Comparison of ENCODE assay signal across 10 cellular contexts in genomic region chr1:32742956-32743355, GRCh38. TPM values are rescaled to one million over a fixed set of nuclear protein-coding genes. Genes with fewer than 3 reads are reported as not detected.
DNase-seq lines count a peak whose midpoint lies in the region; ATAC-seq and TF ChIP-seq lines count a peak whose summit lies in the region.
"Had no signal": no experiment of that assay in that cellular context is flagged by ENCODE, and none has a peak within 500 bp of the region (broad histone marks: within the 10 kb centered on the region; RNA-seq: fewer than 3 reads in every experiment).

No MANE protein-coding gene starts in this region.

- POLR2A ChIA-PET in HCT116 (lab: Charles Lee), result no interaction called here
- POLR2A ChIA-PET in WTC11 (lab: Charles Lee), result interaction anchor here (0.7 to 2.0 kb wide), 5 partner anchors 10 to 92 kb away, joined by 3 to 10 read pairs (median 4); partner anchors contain the start of gene RBBP4

- 0 out of 2 replicates have a peak, but pooled peaks cover 3% of the 10 kb centered on the region for H3K36me3 Mint-ChIP-seq in WTC11

- H3K27ac Mint-ChIP-seq in WTC11, result peak overlapping the region; percentile 63

- TSS peak; percentile 31 for BruUV-seq in HCT116 (replicated peaks; lab: Mats Ljungman, UMichigan)

- no peaks in the 10 kb centered on the region for H3K27me3 ChIP-seq in HCT116 (ENCODE audit: insufficient read depth, low read length)
- H3K27me3 ChIP-seq in iPS-18a (ENCODE audit: control insufficient read depth, insufficient read depth, low read length), result peaks cover 14% of the 10 kb centered on the region
- no peaks in the 10 kb centered on the region for H3K27me3 ChIP-seq in skeletal muscle tissue (ENCODE audit: control insufficient read depth in 3 of 3, insufficient read depth in 3 of 3, low read length in 3 of 3)

- H3K4me1 ChIP-seq in HCT116 (ENCODE audit: control insufficient read depth in 1 of 2, insufficient read depth in 2 of 2, low read length in 2 of 2) (peaks cover 48 to 58% of the 10 kb centered on the region in 2 experiments), iPS-18a (ENCODE audit: control insufficient read depth, low read depth, low read length) (peaks cover 26% of the 10 kb centered on the region), skeletal muscle tissue (ENCODE audit: control insufficient read depth in 3 of 3, insufficient read depth in 3 of 3, low read length in 3 of 3) (peaks cover 20 to 27% (median 26%) of the 10 kb centered on the region in 3 donors)

- no peak for DNase-seq in HCT116 (ENCODE audit: low read depth, low spot score)
- no peak for DNase-seq in WTC11 (ENCODE audit: low spot score)
- no peak for DNase-seq in NCI-H82 treated with DMSO at 0.1 percent for 48 hours (lab: John Stamatoyannopoulos, UW; ENCODE audit: unreplicated experiment)
- no peak for DNase-seq in stimulated activated CD4-positive, alpha-beta T cell treated with anti-CD3 and anti-CD28 coated beads, Interleukin-2, amount 100 ng/mL, for 48 hours
- no peak for DNase-seq in 8988T
- DNase-seq: NCI-H1417 treated with DMSO at 0.1 percent for 48 hours had no signal

- H3K4me3 ChIP-seq in HCT116 (replicated peaks in 1 of 2; ENCODE audit: low read depth in 1 of 2, low read length in 2 of 2) (peak overlapping the region; percentile 81 to 89), iPS-18a (ENCODE audit: low read length) (peak overlapping the region; percentile 65), skeletal muscle tissue (ENCODE audit: low read length in 3 of 3) (peak overlapping the region in 2 of 3 donors; percentile 14 to 63)

- H3K9me2 ChIP-seq in HCT116 (ENCODE audit: insufficient read depth), result no peaks in the 10 kb centered on the region

- H3K9me3 Mint-ChIP-seq in WTC11, result no peaks in the 10 kb centered on the region

- peaks cover 11% of the 10 kb centered on the region for H3K27me3 Mint-ChIP-seq in WTC11 (ENCODE audit: low read depth)

- intact Hi-C loops in HCT116 (cut with micrococcal nuclease), result no loop called here

- peaks cover 42% of the 10 kb centered on the region for H3K79me2 ChIP-seq in HCT116 (ENCODE audit: insufficient read depth, low read length)

- H3K27ac ChIP-seq in HCT116 (ENCODE audit: low read depth, low read length) (peak overlapping the region; percentile 90), iPS-18a (ENCODE audit: low read length) (no peak overlapping the region), skeletal muscle tissue (ENCODE audit: low read depth, low read length) (no peak overlapping the region)

- RAD21 ChIA-PET in HCT116 (lab: Charles Lee; ENCODE audit: low non-redundant PET in 1 of 2, low total read pairs in 2 of 2, uncharacterized antibody in 2 of 2, unreplicated experiment in 2 of 2), result interaction anchor here in 1 of 2 experiments (1.2 kb wide), 1 partner anchor 18 kb away, joined by 5 read pairs; no protein-coding TSS in a partner anchor

- CTCF ChIA-PET in HCT116 (lab: Charles Lee) (no interaction called here), WTC11 (lab: Charles Lee) (interaction anchor here (0.9 to 2.3 kb wide), 11 partner anchors 10 to 294 kb away, joined by 3 to 40 read pairs (median 5); no protein-coding TSS in a partner anchor)

- H3K9me3 ChIP-seq in HCT116 (ENCODE audit: control insufficient read depth in 1 of 2, insufficient read depth in 1 of 2, low read depth in 1 of 2, low read length in 2 of 2) (no peaks in the 10 kb centered on the region), iPS-18a (ENCODE audit: control insufficient read depth, low read depth, low read length) (no peaks in the 10 kb centered on the region), skeletal muscle tissue (ENCODE audit: control insufficient read depth in 3 of 3, low read length in 3 of 3) (no peaks in the 10 kb centered on the region)

- H3K9ac ChIP-seq in HCT116 (ENCODE audit: low read length) (peak overlapping the region; percentile 93), iPS-18a (ENCODE audit: low read length) (no peak overlapping the region), skeletal muscle tissue (ENCODE audit: low read depth in 1 of 3, low read length in 3 of 3) (peak overlapping the region in 1 of 3 donors; percentile 73)

- TF ChIP-seq RAD21 in HCT116 (IDR thresholded peaks at IDR 0.05; ENCODE audit: low read depth), result no peak

- TF ChIP-seq POLR2A in HCT116 (IDR thresholded peaks at IDR 0.05; ENCODE audit: borderline replicate concordance, extremely low read depth, insufficient read depth, insufficient read length), result no peak

- peak overlapping the region; percentile 74 for H3K4me3 Mint-ChIP-seq in WTC11

- H2AFZ ChIP-seq in HCT116 (ENCODE audit: low read depth, low read length, poor library complexity, severe bottlenecking), result no peak overlapping the region

- TF ChIP-seq CTCF in HCT116 (IDR thresholded peaks at IDR 0.05 in 2 of 3, conservative IDR thresholded peaks at IDR 0.05 in 1 of 3; ENCODE audit: borderline replicate concordance in 1 of 3, insufficient read depth in 1 of 3, low read depth in 2 of 3, low read length in 2 of 3), result no peak
- no peak for TF ChIP-seq CTCF in WTC11 (IDR thresholded peaks at IDR 0.05)

- ATAC-seq in HCT116, result peak; percentile 28
- peak; percentile 10 for ATAC-seq in WTC11
- no peak for ATAC-seq in HG03342 (IDR thresholded peaks at IDR 0.05; ENCODE audit: unreplicated experiment)

- H3K4me2 ChIP-seq in HCT116 (ENCODE audit: low read length), result peak overlapping the region; percentile 99

- H4K20me1 ChIP-seq in HCT116 (ENCODE audit: insufficient read depth), result no peaks in the 10 kb centered on the region

- peaks cover 28% of the 10 kb centered on the region for H3K4me1 Mint-ChIP-seq in WTC11

- peaks cover 0 to 6% of the 10 kb centered on the region in 2 experiments; a peak in 1 of 4 replicates for H3K36me3 ChIP-seq in HCT116 (ENCODE audit: control insufficient read depth in 1 of 2, insufficient read depth in 2 of 2, low read length in 2 of 2)
- H3K36me3 ChIP-seq in iPS-18a (ENCODE audit: control insufficient read depth, low read depth, low read length), result no peaks in the 10 kb centered on the region
- no peaks in the 10 kb centered on the region for H3K36me3 ChIP-seq in skeletal muscle tissue (ENCODE audit: control insufficient read depth in 3 of 3, insufficient read depth in 3 of 3, low read length in 3 of 3)

TF ChIP-seq in HCT116, 20 proteins besides CTCF, POLR2A, EP300 and RAD21 (continues in another document):
- TF ChIP-seq MAX (IDR thresholded peaks at IDR 0.05) (no peak), CBX3 (IDR thresholded peaks at IDR 0.05; ENCODE audit: low read depth) (no peak), POLR2AphosphoS5 (IDR thresholded peaks at IDR 0.05; ENCODE audit: low read depth, low read length) (no peak), ELF1 (IDR thresholded peaks at IDR 0.05; ENCODE audit: borderline replicate concordance, low read depth) (no peak), ZNF274 (IDR thresholded peaks at IDR 0.05; ENCODE audit: low read depth, low read length) (no peak), ZBTB33 (IDR thresholded peaks at IDR 0.05; ENCODE audit: extremely low read depth, insufficient replicate concordance, low read length) (no peak), CEBPB (IDR thresholded peaks at IDR 0.05; ENCODE audit: low read depth) (no peak), EZH2 (IDR thresholded peaks at IDR 0.05) (no peak)

TF ChIP-seq in WTC11, 78 proteins besides CTCF, POLR2A, EP300 and RAD21 (continues in another document):
- TF ChIP-seq TEAD4 (CRISPR knock-in tag; IDR thresholded peaks at IDR 0.05) (no peak), TEAD1 (CRISPR knock-in tag; IDR thresholded peaks at IDR 0.05) (no peak), SOX15 (CRISPR knock-in tag; IDR thresholded peaks at IDR 0.05) (no peak), PRDM15 (CRISPR knock-in tag; IDR thresholded peaks at IDR 0.05) (no peak), ZNF512 (CRISPR knock-in tag; IDR thresholded peaks at IDR 0.05; ENCODE audit: borderline replicate concordance) (no peak), ZNF232 (CRISPR knock-in tag; IDR thresholded peaks at IDR 0.05) (no peak), ETV6 (CRISPR knock-in tag; IDR thresholded peaks at IDR 0.05) (no peak), ESRRA (CRISPR knock-in tag; IDR thresholded peaks at IDR 0.05; ENCODE audit: borderline replicate concordance) (no peak)

RNA-seq across cellular contexts. Expression of gene SYNC, which starts 40.4 kb away (rescaled TPM):
- 1.3 TPM for total RNA-seq in HCT116 (2021; ENCODE audit: unreplicated experiment)
- polyA plus RNA-seq in HCT116 (2012), result 0.87 and 1.5 TPM in 2 replicates
- total RNA-seq in WTC11 (2021), result 0.09 to 0.21 TPM (median 0.11 TPM) in 3 replicates
- 38.6 TPM for total RNA-seq in skeletal muscle tissue
- polyA plus RNA-seq: neural cell had no signal

Comparison
In these comparisons a context has a peak if more than half of its experiments do, and no peak if none do; other contexts are left out.
1. RNA of gene SYNC, which starts 40.4 kb away (total RNA-seq): 38.6 TPM in skeletal muscle tissue (single experiment); 1.3 TPM in HCT116 (single experiment) and 0.09 to 0.21 TPM in WTC11; every median in the first group is over 10 times any median in the second.
2. Peak in every context shown above with its lines, with median percentiles within 50 percentile points of each other: H3K4me3 ChIP-seq.